In genomic region chr13:44165895-44166496, GRCh38 we compare ENCODE assay signal across 20 cellular contexts.
DNase-seq lines count a peak whose midpoint lies in the region; ATAC-seq, FAIRE-seq and TF ChIP-seq lines count a peak whose summit lies in the region.
"Had no signal": no experiment of that assay in that cellular context is flagged by ENCODE, and none has a peak within 500 bp of the region (broad histone marks: within the 10 kb centered on the region; RNA-seq: fewer than 3 reads in every experiment).

No MANE protein-coding gene starts in this region.

- no peak for TF ChIP-seq CTCF in HEK293 (tag by site-specific recombination; IDR thresholded peaks at IDR 0.05)
- no peak for TF ChIP-seq CTCF in bronchial epithelial cell (IDR thresholded peaks at IDR 0.05; ENCODE audit: insufficient read depth, low read length, severe bottlenecking)
- TF ChIP-seq CTCF in glutamatergic neuron (IDR thresholded peaks at IDR 0.05; ENCODE audit: partially characterized antibody, unreplicated experiment), result no peak
- no peak for TF ChIP-seq CTCF in smooth muscle cell (IDR thresholded peaks at IDR 0.05; ENCODE audit: borderline replicate concordance, insufficient read depth, poor library complexity, severe bottlenecking)

- H3K4me1 Mint-ChIP-seq in glutamatergic neuron (ENCODE audit: low read depth, unreplicated experiment), result peaks cover 5% of the 10 kb centered on the region
- no peaks in the 10 kb centered on the region for H3K4me1 Mint-ChIP-seq in activated CD8-positive, alpha-beta T cell treated with anti-CD3 and anti-CD28 coated beads, Interleukin-2, amount 10 ng/mL, durations not matched to agents 7 days and 5 days (ENCODE audit: low read depth)
- H3K4me1 Mint-ChIP-seq: CD4-positive, alpha-beta memory T cell had no signal

- H3K36me3 ChIP-seq in HEK293 (ENCODE audit: control insufficient read depth in 2 of 2, insufficient read depth in 1 of 2, low read length in 2 of 2) (no peaks in the 10 kb centered on the region), bronchial epithelial cell (ENCODE audit: control insufficient read depth, insufficient read depth, low read length) (no peaks in the 10 kb centered on the region), smooth muscle cell (ENCODE audit: low read depth) (no peaks in the 10 kb centered on the region)
- H3K36me3 ChIP-seq: BLaER1, SJCRH30 had no signal

- FAIRE-seq in bronchial epithelial cell (lab: Jason Lieb, UNC), result no peak
- FAIRE-seq: GM12891, RCC 7860 had no signal

- no peaks in the 10 kb centered on the region for H3K27me3 ChIP-seq in bronchial epithelial cell (ENCODE audit: control insufficient read depth, insufficient read depth, low read length)
- H3K27me3 ChIP-seq in smooth muscle cell (ENCODE audit: low read depth), result no peaks in the 10 kb centered on the region
- H3K27me3 ChIP-seq: BLaER1, SJCRH30 had no signal

- H3K9me3 ChIP-seq in HEK293 (ENCODE audit: control insufficient read depth, insufficient read depth, low read depth, low read length) (no peaks in the 10 kb centered on the region), smooth muscle cell (replicated peaks; ENCODE audit: low read depth) (no peaks in the 10 kb centered on the region)
- H3K9me3 ChIP-seq: BLaER1, Caco-2, SJCRH30 had no signal

- no peak overlapping the region for H3K4me3 ChIP-seq in HEK293 (ENCODE audit: low read depth, low read length)
- H3K4me3 ChIP-seq in bronchial epithelial cell (ENCODE audit: low read depth, low read length), result no peak overlapping the region
- H3K4me3 ChIP-seq in smooth muscle cell, result no peak overlapping the region
- H3K4me3 ChIP-seq: BLaER1, GM23248, SJCRH30 had no signal

- no peak for ATAC-seq in HG02642 (IDR thresholded peaks at IDR 0.05; ENCODE audit: poor library complexity, unreplicated experiment)
- no peak for ATAC-seq in activated CD8-positive, alpha-beta T cell treated with anti-CD3 and anti-CD28 coated beads, Interleukin-2, amount 10 ng/mL, durations not matched to agents 7 days and 5 days

- no peak overlapping the region for H3K4me2 ChIP-seq in smooth muscle cell
- H3K4me2 ChIP-seq: BLaER1 had no signal

- peaks cover 2% of the 10 kb centered on the region for H3K9me3 Mint-ChIP-seq in glutamatergic neuron (ENCODE audit: unreplicated experiment)
- H3K9me3 Mint-ChIP-seq in activated CD8-positive, alpha-beta T cell treated with anti-CD3 and anti-CD28 coated beads, Interleukin-2, amount 10 ng/mL, durations not matched to agents 7 days and 5 days (ENCODE audit: insufficient read depth), result no peaks in the 10 kb centered on the region

- POLR2A ChIA-PET in HEK293 (lab: Yijun Ruan, JAX), result no interaction called here
- POLR2A ChIA-PET in activated CD8-positive, alpha-beta T cell treated with anti-CD3 and anti-CD28 coated beads, Interleukin-2, amount 10 ng/mL, durations not matched to agents 7 days and 5 days (lab: Charles Lee), result no interaction called here

- H3K27me3 Mint-ChIP-seq in glutamatergic neuron (ENCODE audit: unreplicated experiment), result peaks cover 2% of the 10 kb centered on the region
- peaks cover 8% of the 10 kb centered on the region for H3K27me3 Mint-ChIP-seq in activated CD8-positive, alpha-beta T cell treated with anti-CD3 and anti-CD28 coated beads, Interleukin-2, amount 10 ng/mL, durations not matched to agents 7 days and 5 days (ENCODE audit: low read depth)

- H3K27ac ChIP-seq in HEK293 (ENCODE audit: extremely low read depth, low read depth, low read length) (no peak overlapping the region), smooth muscle cell (ENCODE audit: low read depth) (peak overlapping the region; percentile 18)
- H3K27ac ChIP-seq: BLaER1, GM23248, SJCRH30 had no signal

- H3F3A ChIP-seq in smooth muscle cell (ENCODE audit: low read depth), result no peaks in the 10 kb centered on the region

- no peaks in the 10 kb centered on the region for H3K4me1 ChIP-seq in HEK293 (ENCODE audit: control insufficient read depth, insufficient read depth, low read length)
- no peaks in the 10 kb centered on the region for H3K4me1 ChIP-seq in smooth muscle cell (ENCODE audit: low read depth)
- H3K4me1 ChIP-seq: Caco-2, SJCRH30 had no signal

- no peak overlapping the region for H2AFZ ChIP-seq in smooth muscle cell (ENCODE audit: low read depth)
- H2AFZ ChIP-seq: GM23248 had no signal

- 78% methylated on average over 7 of the region's 7 CpGs for WGBS in smooth muscle cell (ENCODE audit: low lambda C conversion rate)

- DNase-seq in bronchial epithelial cell (ENCODE audit: low read depth) (peak; percentile 27), glutamatergic neuron (no peak), smooth muscle cell (lab: John Stamatoyannopoulos, UW; ENCODE audit: unreplicated experiment) (no peak), SW480 (ENCODE audit: low spot score) (no peak)
- DNase-seq in activated CD8-positive, alpha-beta T cell treated with anti-CD3 and anti-CD28 coated beads, Interleukin-2, amount 10 ng/mL, durations not matched to agents 7 days and 5 days, result no peak
- DNase-seq: Caco-2; CD4-positive, alpha-beta memory T cell; DMS153; GM23248; KBM-7; NCI-H1092 treated with DMSO at 0.1 percent for 48 hours; NCI-H1436 treated with DMSO at 0.1 percent for 48 hours; NCI-H1930; NCI-H510A; SJCRH30 had no signal

- CTCF ChIA-PET in HEK293 (lab: Yijun Ruan, JAX), result no interaction called here
- CTCF ChIA-PET in activated CD8-positive, alpha-beta T cell treated with anti-CD3 and anti-CD28 coated beads, Interleukin-2, amount 10 ng/mL, durations not matched to agents 7 days and 5 days (lab: Charles Lee), result interaction anchor here (1.5 kb wide), 1 partner anchor 257 kb away, joined by 3 read pairs; no protein-coding TSS in a partner anchor

- no peaks in the 10 kb centered on the region for H4K20me1 ChIP-seq in smooth muscle cell (ENCODE audit: low read depth)
- H4K20me1 ChIP-seq: BLaER1 had no signal

- H3K36me3 Mint-ChIP-seq in glutamatergic neuron (ENCODE audit: unreplicated experiment), result no peaks in the 10 kb centered on the region
- H3K36me3 Mint-ChIP-seq in activated CD8-positive, alpha-beta T cell treated with anti-CD3 and anti-CD28 coated beads, Interleukin-2, amount 10 ng/mL, durations not matched to agents 7 days and 5 days (ENCODE audit: low read depth), result no peaks in the 10 kb centered on the region
- H3K36me3 Mint-ChIP-seq: CD4-positive, alpha-beta memory T cell had no signal

- no peaks in the 10 kb centered on the region for H3K79me2 ChIP-seq in smooth muscle cell (ENCODE audit: low read depth)

- H3K9ac ChIP-seq in smooth muscle cell (ENCODE audit: low read depth), result no peak overlapping the region
- H3K9ac ChIP-seq: BLaER1, GM23248 had no signal

- H3K27ac Mint-ChIP-seq in glutamatergic neuron (ENCODE audit: unreplicated experiment), result peak overlapping the region; percentile 88
- H3K27ac Mint-ChIP-seq in activated CD8-positive, alpha-beta T cell treated with anti-CD3 and anti-CD28 coated beads, Interleukin-2, amount 10 ng/mL, durations not matched to agents 7 days and 5 days, result no peak overlapping the region
- H3K27ac Mint-ChIP-seq: CD4-positive, alpha-beta memory T cell had no signal

- peak overlapping the region; percentile 30 for H3K4me3 Mint-ChIP-seq in glutamatergic neuron (ENCODE audit: unreplicated experiment)
- H3K4me3 Mint-ChIP-seq in activated CD8-positive, alpha-beta T cell treated with anti-CD3 and anti-CD28 coated beads, Interleukin-2, amount 10 ng/mL, durations not matched to agents 7 days and 5 days, result no peak overlapping the region
- H3K4me3 Mint-ChIP-seq: CD4-positive, alpha-beta memory T cell had no signal

TF ChIP-seq in HEK293, 187 proteins besides CTCF, POLR2A, EP300 and RAD21:
- peak; percentile 83 for TF ChIP-seq SP7 (tag by site-specific recombination; IDR thresholded peaks at IDR 0.05)
- TF ChIP-seq ZFHX2 (tag by site-specific recombination; conservative IDR thresholded peaks at IDR 0.05), result no peak
